ENCODE assay signal across 8 cellular contexts in the genomic region with DNA sequence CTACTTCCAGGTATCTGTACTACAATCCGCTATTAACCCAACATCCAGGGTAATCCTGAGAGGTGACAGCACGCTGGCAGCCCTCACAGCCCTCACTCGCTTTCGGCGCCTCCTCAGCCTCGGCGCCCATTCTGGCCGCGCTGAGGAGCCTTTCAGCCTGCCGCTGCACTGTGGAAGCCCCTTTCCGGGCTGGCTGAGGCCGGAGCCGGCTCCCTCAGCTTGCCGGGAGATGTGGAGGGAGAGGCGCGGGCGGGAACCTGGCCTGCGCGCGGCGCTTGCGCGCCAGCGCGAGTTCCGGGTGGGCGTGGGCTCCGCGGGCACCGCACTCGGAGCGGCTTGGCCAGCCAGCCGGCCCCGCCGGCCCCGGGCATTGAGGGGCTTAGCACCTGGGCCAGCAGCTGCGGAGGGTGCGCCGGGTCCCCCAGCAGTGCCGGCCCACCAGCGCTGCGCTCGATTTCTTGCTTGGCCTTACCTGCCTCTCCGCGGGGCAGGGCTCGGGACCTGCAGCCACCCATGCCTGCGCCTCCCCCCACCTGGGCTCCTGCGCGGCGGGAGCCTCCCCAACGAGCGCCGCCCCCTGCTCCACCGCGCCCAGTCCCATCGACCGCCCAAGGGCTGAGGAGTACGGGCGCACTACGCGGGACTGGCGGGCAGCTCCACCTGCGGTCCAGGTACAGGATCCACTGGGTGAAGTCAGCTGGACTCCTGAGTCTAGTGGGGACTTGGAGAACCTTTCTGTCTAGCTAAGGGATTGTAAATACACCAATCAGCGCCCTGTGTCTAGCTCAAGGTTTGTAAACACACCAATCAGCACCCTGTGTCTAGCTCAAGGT.
DNase-seq lines count a peak whose midpoint lies in the region; ATAC-seq and TF ChIP-seq lines count a peak whose summit lies in the region.

No MANE protein-coding gene starts in this region.

- TF ChIP-seq CTCF in WI38 (IDR thresholded peaks at IDR 0.05; ENCODE audit: low read depth, low read length), result no peak
- no peak for TF ChIP-seq CTCF in fibroblast of mammary gland (conservative IDR thresholded peaks at IDR 0.05; ENCODE audit: control insufficient read depth, insufficient read depth, low read depth, low read length)

- intact Hi-C loops in posterior cingulate gyrus (cut with DNase I), result loop anchor here (10.0 kb wide), 1 partner anchor 1131 kb away; no protein-coding TSS in a partner anchor

- DNase-seq in fibroblast of mammary gland (ENCODE audit: low read depth) (no peak), posterior cingulate gyrus (peak in 6 of 10 donors; percentile 19 to 89 (median 52)), NCI-H446 treated with DMSO at 0.1 percent for 48 hours (lab: John Stamatoyannopoulos, UW) (no peak), SW 1271 (lab: John Stamatoyannopoulos, UW) (no peak)

- peak overlapping the region; percentile 33 for H3K4me3 ChIP-seq in WI38 (ENCODE audit: low read depth, low read length)
- peak overlapping the region; percentile 26 for H3K4me3 ChIP-seq in fibroblast of mammary gland (ENCODE audit: control insufficient read depth, low read depth, low read length)

- peak; percentile 63 for ATAC-seq in GM21447 (IDR thresholded peaks at IDR 0.05; ENCODE audit: unreplicated experiment)
- ATAC-seq in GM18868 (IDR thresholded peaks at IDR 0.05; ENCODE audit: unreplicated experiment), result no peak
- ATAC-seq in GM21526 (IDR thresholded peaks at IDR 0.05; ENCODE audit: low FRiP score, unreplicated experiment), result no peak

Comparison
In these comparisons a context has a peak if more than half of its experiments do, and no peak if none do; other contexts are left out.
1. DNase-seq: peak in posterior cingulate gyrus (6 of 10); none in fibroblast of mammary gland (single experiment), NCI-H446 treated with DMSO at 0.1 percent for 48 hours (single experiment) and SW 1271 (0 of 2).